Comparison of ENCODE assay signal across 12 cellular contexts in genomic region chr6:93779086-93779858, GRCh38.
DNase-seq lines count a peak whose midpoint lies in the region; ATAC-seq and TF ChIP-seq lines count a peak whose summit lies in the region.
"Had no signal": no experiment of that assay in that cellular context is flagged by ENCODE, and none has a peak within 500 bp of the region (broad histone marks: within the 10 kb centered on the region; RNA-seq: fewer than 3 reads in every experiment).

No MANE protein-coding gene starts in this region.

- ATAC-seq in GM23338 (peak; percentile 92), HG02973 (IDR thresholded peaks at IDR 0.05; ENCODE audit: unreplicated experiment) (no peak), GM21423 (IDR thresholded peaks at IDR 0.05; ENCODE audit: unreplicated experiment) (no peak)

- H3K4me1 ChIP-seq in GM23338 (ENCODE audit: insufficient read depth) (peaks cover 21% of the 10 kb centered on the region), hepatocyte (ENCODE audit: insufficient read depth) (peaks cover 11% of the 10 kb centered on the region), esophagus squamous epithelium (no peaks in the 10 kb centered on the region)

- DNase-seq in GM23338 (ENCODE audit: low spot score) (peak; percentile 26), brain microvascular endothelial cell (peak; percentile 77), hepatocyte (ENCODE audit: low spot score) (peak; percentile 45), osteocyte (ENCODE audit: extremely low spot score, unreplicated experiment) (no peak), esophagus squamous epithelium (lab: John Stamatoyannopoulos, UW) (no peak)
- no peak for DNase-seq in stimulated activated CD4-positive, alpha-beta T cell treated with anti-CD3 and anti-CD28 coated beads, Interleukin-2, amount 100 ng/mL, for 48 hours
- DNase-seq: activated CD4-positive, alpha-beta T cell treated with anti-CD3 and anti-CD28 coated beads, Interleukin-2, amount 50 U/mL, for 1 hour; CD8-positive, alpha-beta memory T cell; NCI-H1092 treated with DMSO at 0.1 percent for 48 hours had no signal

- H4K20me1 ChIP-seq in GM23338 (replicated peaks; ENCODE audit: insufficient read depth) = no peaks in the 10 kb centered on the region
- no peaks in the 10 kb centered on the region for H4K20me1 ChIP-seq in hepatocyte (ENCODE audit: insufficient read depth, poor library complexity, severe bottlenecking)

- H3K27me3 Mint-ChIP-seq in GM23338 (ENCODE audit: insufficient read depth, low read depth, poor library complexity) (no peaks in the 10 kb centered on the region), osteocyte (ENCODE audit: unreplicated experiment) (no peaks in the 10 kb centered on the region)
- H3K27me3 Mint-ChIP-seq: CD8-positive, alpha-beta memory T cell had no signal

- intact Hi-C loops in esophagus squamous epithelium (cut with DNase I) = no loop called here

- TF ChIP-seq POLR2A in esophagus squamous epithelium (IDR thresholded peaks at IDR 0.05) = no peak

- H3K4me2 ChIP-seq in GM23338 (no peak overlapping the region), hepatocyte (peak overlapping the region; percentile 57)

- H3K9me2 ChIP-seq in GM23338 (ENCODE audit: insufficient read depth) (no peaks in the 10 kb centered on the region), hepatocyte (replicated peaks; ENCODE audit: insufficient read depth) (no peaks in the 10 kb centered on the region)

- peak in 1 of 2 experiments; percentile 61; a peak in 2 of 4 replicates for TF ChIP-seq CTCF in GM23338 (conservative IDR thresholded peaks at IDR 0.05; ENCODE audit: low read depth in 2 of 2)
- TF ChIP-seq CTCF in brain microvascular endothelial cell (IDR thresholded peaks at IDR 0.05; ENCODE audit: low read depth, low read length, missing control alignments) = peak; percentile 55
- peak; percentile 33 for TF ChIP-seq CTCF in hepatocyte (IDR thresholded peaks at IDR 0.05; ENCODE audit: poor library complexity)
- TF ChIP-seq CTCF in osteocyte (IDR thresholded peaks at IDR 0.05) = peak; percentile 61
- TF ChIP-seq CTCF in esophagus squamous epithelium (IDR thresholded peaks at IDR 0.05) = no peak

- H3K9me3 ChIP-seq in hepatocyte (ENCODE audit: low read depth) = no peaks in the 10 kb centered on the region
- H3K9me3 ChIP-seq in esophagus squamous epithelium = no peaks in the 10 kb centered on the region

- H3K27ac Mint-ChIP-seq in GM23338 (peak overlapping the region; percentile 76), osteocyte (ENCODE audit: unreplicated experiment) (peak overlapping the region; percentile 93)
- H3K27ac Mint-ChIP-seq: CD8-positive, alpha-beta memory T cell had no signal

- no peaks in the 10 kb centered on the region for H3F3A ChIP-seq in GM23338 (replicated peaks; ENCODE audit: low read depth)

- H3K9me3 Mint-ChIP-seq in GM23338 (no peaks in the 10 kb centered on the region), osteocyte (ENCODE audit: unreplicated experiment) (no peaks in the 10 kb centered on the region)

- H3K27me3 ChIP-seq in GM23338 (ENCODE audit: insufficient read depth) = no peaks in the 10 kb centered on the region
- no peaks in the 10 kb centered on the region for H3K27me3 ChIP-seq in brain microvascular endothelial cell (replicated peaks)
- H3K27me3 ChIP-seq in hepatocyte = no peaks in the 10 kb centered on the region
- no peaks in the 10 kb centered on the region for H3K27me3 ChIP-seq in esophagus squamous epithelium

- H3K36me3 Mint-ChIP-seq in GM23338 (ENCODE audit: low read depth) = no peaks in the 10 kb centered on the region
- peaks cover 24% of the 10 kb centered on the region for H3K36me3 Mint-ChIP-seq in osteocyte (ENCODE audit: unreplicated experiment)
- H3K36me3 Mint-ChIP-seq: CD8-positive, alpha-beta memory T cell had no signal

- in situ Hi-C loops in brain microvascular endothelial cell (cut with HindIII; ENCODE audit: low pct_ligation_motif_present, low sequenced_read_pairs) = no loop called here

- H3K27ac ChIP-seq in GM23338 (ENCODE audit: low read depth) (no peak overlapping the region), brain microvascular endothelial cell (peak overlapping the region; percentile 31), hepatocyte (peak overlapping the region; percentile 20), esophagus squamous epithelium (no peak overlapping the region)
- H3K27ac ChIP-seq: RWPE1 had no signal

- H2AFZ ChIP-seq in GM23338 = no peak overlapping the region
- H2AFZ ChIP-seq in hepatocyte = peak overlapping the region; percentile 46

- H3K4me3 Mint-ChIP-seq in GM23338 (no peak overlapping the region), osteocyte (ENCODE audit: unreplicated experiment) (peak overlapping the region; percentile 39)
- H3K4me3 Mint-ChIP-seq: CD8-positive, alpha-beta memory T cell had no signal

- 32% methylated on average over 12 of the region's 12 CpGs for WGBS in hepatocyte (ENCODE audit: low lambda C conversion rate, missing lambda C conversion rate)
- 47 to 59% methylated on average over 10 to 12 of the region's 12 CpGs for WGBS in esophagus squamous epithelium, 2 donors

- H3K4me1 Mint-ChIP-seq in GM23338 (peaks cover 45% of the 10 kb centered on the region), osteocyte (ENCODE audit: unreplicated experiment) (peaks cover 53% of the 10 kb centered on the region)
- H3K4me1 Mint-ChIP-seq: CD8-positive, alpha-beta memory T cell had no signal

- H3K36me3 ChIP-seq in GM23338 (ENCODE audit: insufficient read depth) = no peaks in the 10 kb centered on the region
- H3K36me3 ChIP-seq in brain microvascular endothelial cell (replicated peaks) = no peaks in the 10 kb centered on the region
- H3K36me3 ChIP-seq in hepatocyte (replicated peaks; ENCODE audit: insufficient read depth, low read depth) = no peaks in the 10 kb centered on the region
- H3K36me3 ChIP-seq in esophagus squamous epithelium = no peaks in the 10 kb centered on the region

- H3K79me2 ChIP-seq in GM23338 (replicated peaks; ENCODE audit: insufficient read depth) (no peaks in the 10 kb centered on the region), hepatocyte (no peaks in the 10 kb centered on the region)

- H3K4me3 ChIP-seq in GM23338 (no peak overlapping the region), brain microvascular endothelial cell (ENCODE audit: low read depth, low read length) (no peak overlapping the region), hepatocyte (peak overlapping the region; percentile 4), esophagus squamous epithelium (no peak overlapping the region)

TF ChIP-seq in GM23338, 12 proteins besides CTCF, POLR2A, EP300 and RAD21:
- no peak for TF ChIP-seq JUNB (IDR thresholded peaks at IDR 0.05; ENCODE audit: unreplicated experiment)
TF ChIP-seq in GM23338: peak in this region for 0.

Comparison
In these comparisons a context has a peak if more than half of its experiments do, and no peak if none do; other contexts are left out.
1. DNase-seq: peak in GM23338 (single experiment), brain microvascular endothelial cell (single experiment) and hepatocyte (single experiment); none in osteocyte (single experiment), esophagus squamous epithelium (single experiment) and stimulated activated CD4-positive, alpha-beta T cell treated with anti-CD3 and anti-CD28 coated beads, Interleukin-2, amount 100 ng/mL, for 48 hours (0 of 2).
2. H3K27ac ChIP-seq: peak in brain microvascular endothelial cell (single experiment) and hepatocyte (single experiment); none in GM23338 (single experiment) and esophagus squamous epithelium (0 of 4).
3. CTCF ChIP-seq: peak in brain microvascular endothelial cell (single experiment), hepatocyte (single experiment) and osteocyte (single experiment); none in esophagus squamous epithelium (0 of 6).